9 cellular contexts compared by ENCODE assay signal in genomic region chr10:71766717-71767419, GRCh38. TPM values are rescaled to one million over a fixed set of nuclear protein-coding genes. Genes with fewer than 3 reads are reported as not detected.
A peak's percentile ranks its signal among the peaks of the same experiment; 100 is the strongest.
DNase-seq lines count a peak whose midpoint lies in the region; FAIRE-seq and TF ChIP-seq lines count a peak whose summit lies in the region.
"Had no signal": no experiment of that assay in that cellular context is flagged by ENCODE, and none has a peak within 500 bp of the region (broad histone marks: within the 10 kb centered on the region; RNA-seq: fewer than 3 reads in every experiment).

No MANE protein-coding gene starts in this region.

- peak; percentile 81 for FAIRE-seq in urothelium cell line (lab: Jason Lieb, UNC)

- POLR2A ChIA-PET in HEK293T (lab: Yijun Ruan, JAX): no interaction called here

- no peaks in the 10 kb centered on the region for H3K36me3 Mint-ChIP-seq in nephron progenitor cell (ENCODE audit: low read depth)

- peak overlapping the region; percentile 87 for H3K27ac ChIP-seq in mesodermal cell (ENCODE audit: low read depth, low read length, severe bottlenecking)

- no peak for TF ChIP-seq CTCF in nephron progenitor cell (IDR thresholded peaks at IDR 0.05)

- H3K4me3 ChIP-seq in mesodermal cell (ENCODE audit: extremely low read depth, insufficient read depth, low read length, poor library complexity, severe bottlenecking): no peak overlapping the region

- H3K9me3 ChIP-seq in mesodermal cell (ENCODE audit: control insufficient read depth, low read length): no peaks in the 10 kb centered on the region

- H3K4me3 Mint-ChIP-seq in nephron progenitor cell: no peak overlapping the region
- H3K4me3 Mint-ChIP-seq: neural crest cell had no signal

- CTCF ChIA-PET in HEK293T (lab: Yijun Ruan, JAX): no interaction called here

- H3K4me1 Mint-ChIP-seq in nephron progenitor cell: peaks cover 35% of the 10 kb centered on the region

- peaks cover 52% of the 10 kb centered on the region for H3K4me1 ChIP-seq in mesodermal cell (ENCODE audit: control insufficient read depth, insufficient read depth, low read length, poor library complexity, severe bottlenecking)

- no peaks in the 10 kb centered on the region for H3K9me3 Mint-ChIP-seq in nephron progenitor cell
- H3K9me3 Mint-ChIP-seq: neural crest cell had no signal

- no peak overlapping the region for H3K27ac Mint-ChIP-seq in nephron progenitor cell

- H3K27me3 Mint-ChIP-seq in nephron progenitor cell (ENCODE audit: low read depth, poor library complexity): peaks cover 17% of the 10 kb centered on the region

- peak; percentile 62 for DNase-seq in COLO829 (ENCODE audit: low spot score)
- peak; percentile 59 for DNase-seq in NCI-H69 (lab: John Stamatoyannopoulos, UW)
- peak; percentile 92 for DNase-seq in dedifferentiated amniotic fluid mesenchymal stem cell (ENCODE audit: extremely low spot score)
- DNase-seq in urothelium cell line (ENCODE audit: low spot score): peak; percentile 96
- DNase-seq in nephron progenitor cell: no peak
- DNase-seq in NCI-H2227 (lab: John Stamatoyannopoulos, UW; ENCODE audit: unreplicated experiment): no peak
- DNase-seq in HEK293T (ENCODE audit: extremely low spot score): no peak

- 75 to 83% methylated on average over 8 of the region's 10 CpGs for WGBS in mesodermal cell (ENCODE audit: insufficient coverage in 2 of 2), 2 experiments

- H3K36me3 ChIP-seq in mesodermal cell (ENCODE audit: control insufficient read depth, insufficient read depth, low read length): no peaks in the 10 kb centered on the region

TF ChIP-seq in HEK293T, 16 proteins besides CTCF, POLR2A, EP300 and RAD21:
- no peak for TF ChIP-seq LEF1 (IDR thresholded peaks at IDR 0.05; ENCODE audit: borderline replicate concordance)
- no peak for TF ChIP-seq PKNOX1 (IDR thresholded peaks at IDR 0.05)
- no peak for TF ChIP-seq ARNT (IDR thresholded peaks at IDR 0.05)
- no peak for TF ChIP-seq SP1 (IDR thresholded peaks at IDR 0.05)
- TF ChIP-seq FOXM1 (IDR thresholded peaks at IDR 0.05; ENCODE audit: borderline replicate concordance): no peak
- no peak for TF ChIP-seq ZNF384 (IDR thresholded peaks at IDR 0.05)
- no peak for TF ChIP-seq L3MBTL2 (conservative IDR thresholded peaks at IDR 0.05)

RNA-seq across cellular contexts. Expression of gene VSIR, which starts 6.5 kb away (rescaled TPM):
- polyA plus RNA-seq in mesodermal cell (2013, experiment 1 of 2): 10.5 TPM
- polyA plus RNA-seq in mesodermal cell (2013, experiment 2 of 2): 6.1 TPM

RNA-seq across cellular contexts. Expression of gene C10orf105, which starts 47.3 kb away (rescaled TPM):
- polyA plus RNA-seq in mesodermal cell (2013, experiment 1 of 2): 0.11 TPM
- 0.10 TPM for polyA plus RNA-seq in mesodermal cell (2013, experiment 2 of 2)

Comparison
In these comparisons a context has a peak if more than half of its experiments do, and no peak if none do; other contexts are left out.
1. DNase-seq: peak in COLO829 (single experiment), NCI-H69 (single experiment), dedifferentiated amniotic fluid mesenchymal stem cell (single experiment) and urothelium cell line (single experiment); none in nephron progenitor cell (single experiment), NCI-H2227 (single experiment) and HEK293T (single experiment).